Comparison of ENCODE assay signal across 27 cellular contexts in genomic region chr4:82567444-82567843, GRCh38.
"Had no signal": no experiment of that assay in that cellular context is flagged by ENCODE, and none has a peak within 500 bp of the region (broad histone marks: within the 10 kb centered on the region; RNA-seq: fewer than 3 reads in every experiment).

No MANE protein-coding gene starts in this region.

- H3K9me3 ChIP-seq: stomach, suprapubic skin, testis, thoracic aorta, thyroid gland, tibial artery, tibial nerve, transverse colon, upper lobe of left lung, upper lobe of right lung, uterus, vagina had no signal

- H3K27ac ChIP-seq: stomach, suprapubic skin, testis, thoracic aorta, thyroid gland, tibial artery, tibial nerve, transverse colon, upper lobe of left lung, upper lobe of right lung, uterus, vagina had no signal

- FAIRE-seq: urothelium cell line had no signal

- ATAC-seq: stimulated activated effector memory CD8-positive, alpha-beta T cell treated with anti-CD3 and anti-CD28 coated beads, Interleukin-12 subunit alpha, Interleukin-12 subunit beta, amount 100 ng/mL, for 72 hours; stimulated activated memory B cell treated with anti-CD40 and anti-IgM and Interleukin-4, amounts not matched to agents 10 μg/mL and 1 μg/mL and 100 μg/mL, for 72 hours; stimulated activated naive B cell treated with anti-CD40 and anti-IgM and Interleukin-4, amounts not matched to agents 10 μg/mL and 1 μg/mL and 100 μg/mL, for 72 hours; stimulated activated naive CD8-positive, alpha-beta T cell treated with anti-CD3 and anti-CD28 coated beads, Interleukin-15, amount 100 ng/mL, for 72 hours; stimulated activated naive CD8-positive, alpha-beta T cell treated with anti-CD3 and anti-CD28 coated beads, Interleukin-15, Interleukin-2, amounts not matched to agents 100 U/mL and 50 U/mL, for 24 hours; upper lobe of right lung had no signal

- DNase-seq: stimulated activated CD4-positive, alpha-beta T cell treated with anti-CD3 and anti-CD28 coated beads, Interleukin-2, amount 100 ng/mL, for 48 hours; stimulated activated CD4-positive, alpha-beta T cell treated with anti-CD3 and anti-CD28 coated beads, Interleukin-4, amount 100 ng/mL, for 1 hour; stimulated activated CD4-positive, alpha-beta T cell treated with anti-CD3 and anti-CD28 coated beads, Interleukin-4, amount 100 ng/mL, for 24 hours; stimulated activated CD4-positive, alpha-beta T cell treated with anti-CD3 and anti-CD28 coated beads, Interleukin-4, amount 100 ng/mL, for 4 hours; stimulated activated CD8-positive, alpha-beta memory T cell treated with anti-CD3 and anti-CD28 coated beads, Interleukin-4, amount 100 ng/mL, for 48 hours; stimulated activated naive B cell treated with anti-CD40 and anti-IgM and Interleukin-4, amounts not matched to agents 10 μg/mL and 1 μg/mL and 100 μg/mL, for 72 hours; stimulated activated naive CD4-positive, alpha-beta T cell; stimulated activated naive CD4-positive, alpha-beta T cell treated with Interleukin-2 at 50 U/mL for 16 hours; stimulated activated naive CD8-positive, alpha-beta T cell treated with anti-CD3 and anti-CD28 coated beads, Interleukin-15, amount 100 ng/mL, for 72 hours; stimulated activated naive CD8-positive, alpha-beta T cell treated with anti-CD3 and anti-CD28 coated beads, Interleukin-15, Interleukin-2, amounts not matched to agents 100 U/mL and 50 U/mL, for 24 hours; stomach; substantia nigra; testis; thyroid gland; tibial artery; transverse colon; trophoblast cell; upper lobe of left lung; upper lobe of right lung; uterus had no signal

- H3K27me3 ChIP-seq: suprapubic skin, testis, thyroid gland, tibial artery, upper lobe of left lung, upper lobe of right lung, uterus, vagina had no signal

- H3K36me3 ChIP-seq: stomach, suprapubic skin, thoracic aorta, thyroid gland, tibial artery, tibial nerve, transverse colon, upper lobe of left lung, upper lobe of right lung, uterus, vagina had no signal

- H3K4me3 ChIP-seq: stomach, suprapubic skin, testis, thoracic aorta, thyroid gland, tibial artery, tibial nerve, transverse colon, upper lobe of left lung, upper lobe of right lung, uterus, vagina had no signal

- H3K4me1 ChIP-seq: testis, thyroid gland, tibial artery, transverse colon, upper lobe of right lung, uterus, vagina had no signal
